ENCODE assay signal across 9 cellular contexts in genomic region chr13:91406619-91407018, GRCh38. TPM values are rescaled to one million over a fixed set of nuclear protein-coding genes. Genes with fewer than 3 reads are reported as not detected.
DNase-seq lines count a peak whose midpoint lies in the region; ATAC-seq, FAIRE-seq and TF ChIP-seq lines count a peak whose summit lies in the region.
"Had no signal": no experiment of that assay in that cellular context is flagged by ENCODE, and none has a peak within 500 bp of the region (broad histone marks: within the 10 kb centered on the region; RNA-seq: fewer than 3 reads in every experiment).

No MANE protein-coding gene starts in this region.

- in situ Hi-C loops in SK-MEL-5 (cut with HindIII; ENCODE audit: low pct_unique_long_range_greater_than_20kb, low sequenced_read_pairs) = no loop called here

- CTCF ChIA-PET in AG04450 (lab: Charles Lee) = interaction anchor here (0.6 to 1.9 kb wide), 17 partner anchors 11 to 375 kb away, joined by 3 to 10 read pairs (median 4); no protein-coding TSS in a partner anchor

- H3K36me3 ChIP-seq in testis (ENCODE audit: low read depth, missing control alignments) = no peaks in the 10 kb centered on the region

- H3K27ac ChIP-seq in AG04450 (ENCODE audit: low read depth, low read length) = no peak overlapping the region
- H3K27ac ChIP-seq in testis = no peak overlapping the region

- POLR2A ChIA-PET in AG04450 (lab: Yijun Ruan, JAX) = no interaction called here

- H3K4me1 ChIP-seq in testis = no peaks in the 10 kb centered on the region

- H3K9me3 ChIP-seq in AG04450 (ENCODE audit: control insufficient read depth, insufficient read depth, low read length) (no peaks in the 10 kb centered on the region), testis (no peaks in the 10 kb centered on the region)
- H3K9me3 ChIP-seq: mucosa of descending colon had no signal

- FAIRE-seq in G401.6 (lab: Jason Lieb, UNC) = peak; percentile 36

- no peak for TF ChIP-seq POLR2A in testis (IDR thresholded peaks at IDR 0.05)

- H3K4me3 ChIP-seq in AG04450 (ENCODE audit: low read depth, low read length) (no peak overlapping the region), fibroblast of villous mesenchyme (ENCODE audit: low read depth, low read length) (no peak overlapping the region), testis (no peak overlapping the region)
- H3K4me3 ChIP-seq: mucosa of descending colon had no signal

- DNase-seq in AG04450 (ENCODE audit: low read depth, low spot score) (no peak), HCEC 1CT (peak; percentile 36), LoVo (ENCODE audit: low spot score) (peak; percentile 47), SK-MEL-5 (ENCODE audit: low read depth, low spot score) (peak; percentile 84), fibroblast of villous mesenchyme (ENCODE audit: low read depth) (peak; percentile 35), testis (peak; percentile 17)

- H3K27me3 ChIP-seq in AG04450 (ENCODE audit: control insufficient read depth, insufficient read depth, low read length) = no peaks in the 10 kb centered on the region
- H3K27me3 ChIP-seq in testis = no peaks in the 10 kb centered on the region

- peak; percentile 62 for TF ChIP-seq CTCF in AG04450 (IDR thresholded peaks at IDR 0.05; ENCODE audit: low read depth, low read length)
- peak; percentile 61 for TF ChIP-seq CTCF in fibroblast of villous mesenchyme (IDR thresholded peaks at IDR 0.05; ENCODE audit: insufficient read depth, low read depth, low read length)
- TF ChIP-seq CTCF in testis (IDR thresholded peaks at IDR 0.05) = no peak

- intact Hi-C loops in testis (cut with DNase I; ENCODE audit: low total_unique reads) = no loop called here

- ATAC-seq in esophagus mucosa = no peak
- ATAC-seq: mucosa of descending colon had no signal

- 73 to 76% methylated on average over 5 of the region's 5 CpGs for WGBS in testis, 2 donors

RNA-seq across cellular contexts. Expression of gene GPC5, which starts 8.2 kb away (rescaled TPM):
- 2.9 and 3.6 TPM in 2 replicates for polyA plus RNA-seq in AG04450 (2011; rRNA removed)
- polyA minus RNA-seq in AG04450 (2011; rRNA and poly(A)+ RNA removed) = 8.2 and 13.7 TPM in 2 replicates
- total RNA-seq in SK-MEL-5 (2014; rRNA removed; shearing (Covaris generic)) = 0.50 and 2.5 TPM in 2 replicates
- polyA plus RNA-seq in SK-MEL-5 (2015; cell fraction: cytosol; rRNA removed) = 0.70 and 0.81 TPM in 2 replicates
- polyA plus RNA-seq in SK-MEL-5 (2015; cell fraction: nucleus; rRNA removed) = 2.3 and 5.3 TPM in 2 replicates
- total RNA-seq in fibroblast of villous mesenchyme = not detected in 2 replicates
- 10 to 100 TPM; 52.1 to 81.8 TPM for total RNA-seq in testis
- polyA plus RNA-seq in testis (ENCODE audit: insufficient read depth, low read depth, low replicate concordance) = 11.5 TPM
- not detected for total RNA-seq in esophagus mucosa

RNA-seq across cellular contexts. Expression of gene MIR17HG, which starts 59.1 kb away (rescaled TPM):
- 1.0 and 1.3 TPM in 2 replicates for polyA plus RNA-seq in AG04450 (2011; rRNA removed)
- 5.1 and 6.6 TPM in 2 replicates for polyA minus RNA-seq in AG04450 (2011; rRNA and poly(A)+ RNA removed)
- total RNA-seq in SK-MEL-5 (2014; rRNA removed; shearing (Covaris generic)) = 9.1 and 9.8 TPM in 2 replicates
- polyA plus RNA-seq in SK-MEL-5 (2015; cell fraction: cytosol; rRNA removed) = 0.31 TPM in 1 of 2 replicates, not detected in the other
- 30.2 and 36.4 TPM in 2 replicates for polyA plus RNA-seq in SK-MEL-5 (2015; cell fraction: nucleus; rRNA removed)
- total RNA-seq in fibroblast of villous mesenchyme = 3.2 and 3.9 TPM in 2 replicates
- 1 to 10 TPM; 7.4 to 7.7 TPM for total RNA-seq in testis
- polyA plus RNA-seq in testis (ENCODE audit: insufficient read depth, low read depth, low replicate concordance) = 3.3 TPM
- 3.5 TPM for total RNA-seq in esophagus mucosa

Comparison
In these comparisons a context has a peak if more than half of its experiments do, and no peak if none do; other contexts are left out.
1. CTCF ChIP-seq: peak in AG04450 (single experiment) and fibroblast of villous mesenchyme (single experiment); none in testis (0 of 3).
2. RNA of gene GPC5, which starts 8.2 kb away (total RNA-seq): 52.1 to 81.8 TPM in testis; 0.50 to 2.5 TPM in SK-MEL-5, not detected in esophagus mucosa (single experiment) and not detected in fibroblast of villous mesenchyme; every median in the first group is over 10 times any median in the second.